14 cellular contexts compared by ENCODE assay signal in the genomic region with DNA sequence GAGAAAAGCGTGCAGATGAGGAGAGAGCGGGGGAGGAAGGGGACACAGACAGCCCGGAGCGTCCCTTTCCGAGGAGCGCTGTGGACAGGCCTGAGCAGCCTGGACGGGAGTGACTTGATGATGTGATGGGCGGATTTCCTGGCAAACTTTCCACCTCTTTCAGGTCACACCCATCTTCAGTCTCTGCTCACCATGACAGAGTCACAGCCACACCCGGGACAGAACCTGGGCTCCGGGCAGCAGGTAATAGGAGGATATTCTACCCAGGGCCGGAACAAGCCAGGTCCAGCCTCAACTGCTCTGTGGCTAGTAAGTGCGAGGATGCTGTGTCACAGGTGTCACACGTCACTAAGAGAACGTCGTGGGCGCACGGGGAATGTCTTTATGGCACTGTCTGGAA.
DNase-seq lines count a peak whose midpoint lies in the region; ATAC-seq and TF ChIP-seq lines count a peak whose summit lies in the region.
"Had no signal": no experiment of that assay in that cellular context is flagged by ENCODE, and none has a peak within 500 bp of the region (broad histone marks: within the 10 kb centered on the region; RNA-seq: fewer than 3 reads in every experiment).

No MANE protein-coding gene starts in this region.

- H3K14ac ChIP-seq in mesenchymal stem cell (ENCODE audit: low read length in 2 of 2) = no peak overlapping the region

- no peak overlapping the region for H3K4ac ChIP-seq in mesenchymal stem cell (ENCODE audit: low read depth in 1 of 2, low read length in 2 of 2)

- H4K91ac ChIP-seq in mesenchymal stem cell (ENCODE audit: low read length) = no peak overlapping the region

- no peak overlapping the region for H3K23ac ChIP-seq in mesenchymal stem cell (ENCODE audit: low read length in 2 of 2)

- peak overlapping the region; percentile 7 for H2AK5ac ChIP-seq in mesenchymal stem cell (ENCODE audit: low read length, severe bottlenecking)

- TF ChIP-seq POLR2A in vagina (IDR thresholded peaks at IDR 0.05) = no peak

- H3K27ac ChIP-seq in mesenchymal stem cell (ENCODE audit: low read length, poor library complexity, severe bottlenecking) = no peak overlapping the region
- H3K27ac ChIP-seq in vagina = peak overlapping the region; percentile 84
- H3K27ac ChIP-seq: left lung had no signal

- H2BK15ac ChIP-seq in mesenchymal stem cell (ENCODE audit: low read depth, poor library complexity, severe bottlenecking) = no peak overlapping the region

- no peak overlapping the region for H2BK5ac ChIP-seq in mesenchymal stem cell (ENCODE audit: low read depth, low read length, poor library complexity, severe bottlenecking)

- H3K4me3 ChIP-seq in mesenchymal stem cell (ENCODE audit: insufficient read depth in 1 of 2, low read depth in 1 of 2, low read length in 2 of 2) (no peak overlapping the region), vagina (no peak overlapping the region)
- H3K4me3 ChIP-seq: left lung had no signal

- H4K8ac ChIP-seq in mesenchymal stem cell (ENCODE audit: low read length) = no peak overlapping the region

- H3K9me3 ChIP-seq in mesenchymal stem cell (ENCODE audit: control insufficient read depth, low read length) (no peaks in the 10 kb centered on the region), vagina (no peaks in the 10 kb centered on the region)
- H3K9me3 ChIP-seq: left lung had no signal

- no peak overlapping the region for H3K4me2 ChIP-seq in mesenchymal stem cell (ENCODE audit: low read length, poor library complexity, severe bottlenecking)

- H3K4me1 ChIP-seq in mesenchymal stem cell (ENCODE audit: control insufficient read depth, insufficient read depth, low read depth, low read length) = peaks cover 25% of the 10 kb centered on the region
- peaks cover 20% of the 10 kb centered on the region for H3K4me1 ChIP-seq in vagina

- ATAC-seq in Right ventricle myocardium inferior (peak; percentile 44), esophagus mucosa (peak; percentile 92), GM18517 (IDR thresholded peaks at IDR 0.05; ENCODE audit: unreplicated experiment) (no peak)
- ATAC-seq: CD8-positive, alpha-beta T cell; left lung; T-helper 17 cell had no signal

- WGBS in mesenchymal stem cell = 87% methylated on average over 13 of the region's 17 CpGs

- no peaks in the 10 kb centered on the region for H3K79me1 ChIP-seq in mesenchymal stem cell (replicated peaks; ENCODE audit: low read length, poor library complexity, severe bottlenecking)

- H3K27me3 ChIP-seq in mesenchymal stem cell (ENCODE audit: control insufficient read depth in 1 of 2, insufficient read depth in 1 of 2, low read length in 2 of 2) (no peaks in the 10 kb centered on the region), vagina (no peaks in the 10 kb centered on the region)
- H3K27me3 ChIP-seq: left lung had no signal

- no peak overlapping the region for H2AFZ ChIP-seq in mesenchymal stem cell (ENCODE audit: low read depth, low read length)

- no peak for TF ChIP-seq CTCF in vagina (IDR thresholded peaks at IDR 0.05)

- no peak overlapping the region for H2BK120ac ChIP-seq in mesenchymal stem cell (ENCODE audit: low read depth, low read length)

- H2BK12ac ChIP-seq in mesenchymal stem cell (ENCODE audit: low read length in 2 of 2) = no peak overlapping the region

- intact Hi-C loops in Right ventricle myocardium inferior (cut with DNase I) = no loop called here
- intact Hi-C loops in cardiac septum (cut with DNase I) = loop anchor here (10.0 kb wide), 1 partner anchor 205 kb away; no protein-coding TSS in a partner anchor
- intact Hi-C loops in vagina (cut with DNase I) = no loop called here

- no peak overlapping the region for H3K9ac ChIP-seq in mesenchymal stem cell (ENCODE audit: low read length)

- H3K36me3 ChIP-seq in mesenchymal stem cell (ENCODE audit: control insufficient read depth in 1 of 2, insufficient read depth in 2 of 2, low read depth in 1 of 2, low read length in 2 of 2) (peaks cover 0 to 2% of the 10 kb centered on the region in 2 experiments), vagina (no peaks in the 10 kb centered on the region)
- H3K36me3 ChIP-seq: left lung had no signal

- H3K18ac ChIP-seq in mesenchymal stem cell (ENCODE audit: low read depth in 1 of 2, low read length in 2 of 2) = no peak overlapping the region

- DNase-seq in Right ventricle myocardium inferior (ENCODE audit: missing footprints) (peak; percentile 66), cardiac septum (ENCODE audit: low spot score) (no peak), mesenchymal stem cell (no peak), vagina (ENCODE audit: extremely low spot score in 2 of 2) (peak; percentile 84 to 88), NAMALWA (ENCODE audit: low spot score) (no peak), hepatic stellate cell (ENCODE audit: low spot score) (no peak)
- DNase-seq: DND-41, KBM-7, left lung, NCI-H2171, T-helper 17 cell had no signal

Comparison
In these comparisons a context has a peak if more than half of its experiments do, and no peak if none do; other contexts are left out.
1. DNase-seq: peak in Right ventricle myocardium inferior (single experiment) and vagina (2 of 2); none in cardiac septum (single experiment), mesenchymal stem cell (single experiment), NAMALWA (single experiment) and hepatic stellate cell (single experiment).